ENCODE assay signal across 18 cellular contexts in genomic region chr22:32333769-32334639, GRCh38. TPM values are rescaled to one million over a fixed set of nuclear protein-coding genes. Genes with fewer than 3 reads are reported as not detected.
"Had no signal": no experiment of that assay in that cellular context is flagged by ENCODE, and none has a peak within 500 bp of the region (broad histone marks: within the 10 kb centered on the region; RNA-seq: fewer than 3 reads in every experiment).

No MANE protein-coding gene starts in this region.

- H3K27ac ChIP-seq: adrenal gland, gastroesophageal sphincter, parathyroid adenoma, spleen, transverse colon had no signal

- H3K4me3 ChIP-seq: adrenal gland, gastroesophageal sphincter, spleen, transverse colon had no signal

- H3K4me3 Mint-ChIP-seq: activated naive CD4-positive, alpha-beta T cell treated with anti-CD3 and anti-CD28 coated beads for 36 hours; effector memory CD8-positive, alpha-beta T cell; neural crest cell; stimulated activated memory B cell treated with anti-CD40 and anti-IgM and Interleukin-4, amounts not matched to agents 10 μg/mL and 1 μg/mL and 100 μg/mL, for 72 hours had no signal

- ATAC-seq: activated CD4-positive, CD25-positive, alpha-beta regulatory T cell treated with anti-CD3 and anti-CD28 coated beads, Interleukin-2, amount 50 U/mL, for 24 hours; effector memory CD8-positive, alpha-beta T cell; gastroesophageal sphincter; stimulated activated memory B cell treated with anti-CD40 and anti-IgM and Interleukin-4, amounts not matched to agents 10 μg/mL and 1 μg/mL and 100 μg/mL, for 72 hours had no signal

- H3K79me2 ChIP-seq: parathyroid adenoma had no signal

- DNase-seq: activated naive CD4-positive, alpha-beta T cell treated with anti-CD3 and anti-CD28 coated beads for 36 hours; central memory CD4-positive, alpha-beta T cell; effector memory CD8-positive, alpha-beta T cell; kidney; left ventricle myocardium superior; mesendoderm; right cardiac atrium; stimulated activated CD4-positive, alpha-beta T cell treated with anti-CD3 and anti-CD28 coated beads, Interleukin-1b, Interleukin-23, amount 100 ng/mL, for 48 hours; transverse colon had no signal

- H3K36me3 Mint-ChIP-seq: stimulated activated memory B cell treated with anti-CD40 and anti-IgM and Interleukin-4, amounts not matched to agents 10 μg/mL and 1 μg/mL and 100 μg/mL, for 72 hours had no signal

- H3K27me3 ChIP-seq: transverse colon had no signal

- H3K27ac Mint-ChIP-seq: activated naive CD4-positive, alpha-beta T cell treated with anti-CD3 and anti-CD28 coated beads for 36 hours; effector memory CD8-positive, alpha-beta T cell; stimulated activated memory B cell treated with anti-CD40 and anti-IgM and Interleukin-4, amounts not matched to agents 10 μg/mL and 1 μg/mL and 100 μg/mL, for 72 hours had no signal

- H3K36me3 ChIP-seq: adrenal gland, gastroesophageal sphincter, spleen, transverse colon had no signal

- H2AFZ ChIP-seq: parathyroid adenoma had no signal

- H3K4me1 ChIP-seq: adrenal gland, parathyroid adenoma, spleen, transverse colon had no signal

- H3K9me3 Mint-ChIP-seq: activated naive CD4-positive, alpha-beta T cell treated with anti-CD3 and anti-CD28 coated beads for 36 hours; effector memory CD8-positive, alpha-beta T cell; neural crest cell; stimulated activated memory B cell treated with anti-CD40 and anti-IgM and Interleukin-4, amounts not matched to agents 10 μg/mL and 1 μg/mL and 100 μg/mL, for 72 hours had no signal

- H3K4me1 Mint-ChIP-seq: stimulated activated memory B cell treated with anti-CD40 and anti-IgM and Interleukin-4, amounts not matched to agents 10 μg/mL and 1 μg/mL and 100 μg/mL, for 72 hours had no signal

RNA-seq across cellular contexts. Expression of gene RFPL3, which starts 23.7 kb away (rescaled TPM):
- total RNA-seq: activated naive CD4-positive, alpha-beta T cell treated with anti-CD3 and anti-CD28 coated beads for 36 hours; adrenal gland; epithelial cell of proximal tubule; gastroesophageal sphincter; kidney; left ventricle myocardium superior; neural crest cell; right cardiac atrium; spleen; T-helper 2 cell treated with Interferon-gamma antibody and Interleukin-4, amounts not matched to agents 100 ng/mL and 5 ng/mL, for 36 hours; transverse colon had no signal
- polyA plus RNA-seq: adrenal gland, right cardiac atrium had no signal
